2 cellular contexts compared by ENCODE assay signal in the genomic region with DNA sequence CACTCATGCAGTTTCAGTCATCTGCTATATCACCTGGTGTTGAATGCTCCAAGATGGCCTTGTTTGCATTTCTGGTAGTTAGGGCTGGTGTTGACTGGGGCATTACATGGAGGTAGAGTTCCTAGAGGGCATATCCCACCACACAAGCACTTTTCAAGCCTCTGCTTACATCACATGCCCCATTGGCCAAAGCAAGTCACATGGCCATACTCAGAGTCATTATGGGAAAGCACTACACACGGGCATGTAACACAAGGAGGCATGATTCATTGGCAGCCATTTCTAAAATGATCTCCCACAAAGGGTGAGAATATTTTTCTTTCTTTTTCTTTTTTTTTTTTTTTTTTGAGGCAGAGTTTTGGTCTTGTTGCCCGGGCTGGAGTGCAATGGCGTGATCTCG.
TF ChIP-seq lines count a peak whose summit lies in the region.

No MANE protein-coding gene starts in this region.

TF ChIP-seq in Ishikawa, 13 proteins besides CTCF, POLR2A, EP300 and RAD21:
- TF ChIP-seq, protein P1, sequence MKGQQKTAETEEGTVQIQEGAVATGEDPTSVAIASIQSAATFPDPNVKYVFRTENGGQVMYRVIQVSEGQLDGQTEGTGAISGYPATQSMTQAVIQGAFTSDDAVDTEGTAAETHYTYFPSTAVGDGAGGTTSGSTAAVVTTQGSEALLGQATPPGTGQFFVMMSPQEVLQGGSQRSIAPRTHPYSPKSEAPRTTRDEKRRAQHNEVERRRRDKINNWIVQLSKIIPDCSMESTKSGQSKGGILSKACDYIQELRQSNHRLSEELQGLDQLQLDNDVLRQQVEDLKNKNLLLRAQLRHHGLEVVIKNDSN (IDR thresholded peaks at IDR 0.05), result peak; percentile 50; the same call in 1 of the 2 replicates
- TF ChIP-seq ZBTB7A (IDR thresholded peaks at IDR 0.05; ENCODE audit: low read depth) (no peak), TEAD4 (IDR thresholded peaks at IDR 0.05) (no peak), FOXM1 (IDR thresholded peaks at IDR 0.05; ENCODE audit: borderline replicate concordance, low read depth) (no peak)

TF ChIP-seq in GM12878, 131 proteins besides CTCF, POLR2A, EP300 and RAD21:
- TF ChIP-seq, protein P1 (IDR thresholded peaks at IDR 0.05; ENCODE audit: borderline replicate concordance, extremely low read length, insufficient read depth, low read depth, low read length), result peak; percentile 35
- no peak for TF ChIP-seq YY1 (IDR thresholded peaks at IDR 0.05; ENCODE audit: low read depth, low read length)
